ENCODE assay signal across 1 cellular context in the genomic region with DNA sequence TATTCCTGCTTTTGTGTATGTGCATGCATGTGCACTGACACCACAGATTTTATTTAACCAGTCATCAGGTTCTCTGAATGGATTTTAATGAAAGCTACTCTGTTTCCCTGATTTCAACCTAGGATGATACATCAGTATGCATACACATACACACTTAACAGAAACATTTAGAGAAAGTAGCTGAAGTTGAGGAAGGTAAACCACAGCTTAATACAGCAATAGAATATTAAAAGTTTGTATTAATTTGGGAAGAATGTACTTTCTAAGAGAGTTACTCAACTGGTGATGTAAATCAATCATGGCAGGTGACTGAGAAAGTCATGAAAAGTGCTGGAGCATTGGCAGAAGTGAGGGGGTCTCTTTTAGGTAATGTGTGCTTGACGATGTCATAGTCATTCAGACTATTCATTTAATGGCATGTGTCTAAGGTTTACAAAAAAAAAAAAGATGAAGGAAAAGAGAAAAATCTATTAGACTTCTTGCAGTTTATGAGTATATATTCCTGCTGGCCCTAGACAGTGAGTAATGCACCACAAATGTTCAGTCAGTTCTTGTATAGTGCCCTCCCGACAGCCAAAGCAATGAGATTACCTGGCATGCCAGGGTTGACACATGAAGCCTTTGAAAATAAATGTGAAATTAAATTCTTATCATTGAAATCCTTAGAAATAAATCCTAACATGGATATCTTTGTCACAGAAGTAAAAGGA.
TF ChIP-seq lines count a peak whose summit lies in the region.

No MANE protein-coding gene starts in this region.

TF ChIP-seq in SK-N-SH treated with all-trans-retinoic acid at 6 μM for 48 hours, 23 proteins besides CTCF, POLR2A, EP300 and RAD21 (continued from another document):
- no peak for TF ChIP-seq PATZ1 (CRISPR knock-in tag; IDR thresholded peaks at IDR 0.05; ENCODE audit: borderline replicate concordance)
- no peak for TF ChIP-seq TCF4 (CRISPR knock-in tag; IDR thresholded peaks at IDR 0.05; ENCODE audit: borderline replicate concordance)
